In the genomic region with DNA sequence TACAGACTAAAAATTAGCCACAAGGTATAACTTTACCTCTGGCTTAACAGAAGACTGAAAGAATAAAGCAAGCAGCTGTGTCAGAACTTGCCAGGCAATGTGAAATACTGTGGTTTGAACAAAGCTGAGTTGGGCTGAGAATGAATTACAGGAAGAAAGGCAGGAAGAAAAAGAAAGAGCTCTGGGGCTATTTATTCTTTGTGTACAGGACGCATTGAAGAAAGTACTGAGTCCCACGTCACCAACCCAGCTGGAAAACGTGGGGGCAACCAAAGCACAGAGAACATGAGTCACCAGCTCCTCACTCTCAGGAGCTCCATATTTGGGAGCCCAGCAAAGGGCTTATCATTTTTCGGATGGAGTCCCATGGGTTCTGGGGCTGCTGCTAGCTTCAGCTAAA, we compare ENCODE assay signal across 8 cellular contexts.
DNase-seq lines count a peak whose midpoint lies in the region; TF ChIP-seq lines count a peak whose summit lies in the region.

No MANE protein-coding gene starts in this region.

- intact Hi-C loops in activated CD4-positive, alpha-beta memory T cell treated with anti-CD3 and anti-CD28 coated beads for 36 hours (cut with micrococcal nuclease): loop anchor here (1.0 to 5.0 kb wide), 6 partner anchors 10 to 182 kb away; no protein-coding TSS in a partner anchor

- peak overlapping the region; percentile 43 for H3K4me3 Mint-ChIP-seq in activated CD4-positive, alpha-beta memory T cell treated with anti-CD3 and anti-CD28 coated beads for 36 hours

- H3K4me1 ChIP-seq in HAP-1: peaks cover 14% of the 10 kb centered on the region

- H3K9me3 Mint-ChIP-seq in activated CD4-positive, alpha-beta memory T cell treated with anti-CD3 and anti-CD28 coated beads for 36 hours: no peaks in the 10 kb centered on the region

- no peak for TF ChIP-seq CTCF in RWPE1 (conservative IDR thresholded peaks at IDR 0.05; ENCODE audit: low read depth)

- in situ Hi-C loops in HAP-1 (cut with MboI; ENCODE audit: low sequenced_read_pairs): no loop called here

- H3K27me3 Mint-ChIP-seq in activated CD4-positive, alpha-beta memory T cell treated with anti-CD3 and anti-CD28 coated beads for 36 hours: no peaks in the 10 kb centered on the region

- H3K4me1 Mint-ChIP-seq in activated CD4-positive, alpha-beta memory T cell treated with anti-CD3 and anti-CD28 coated beads for 36 hours (ENCODE audit: low read depth): peaks cover 79% of the 10 kb centered on the region

- CTCF ChIA-PET in activated CD4-positive, alpha-beta memory T cell treated with anti-CD3 and anti-CD28 coated beads for 36 hours (lab: Charles Lee): interaction anchor here (0.5 to 1.6 kb wide), 18 partner anchors 8 to 210 kb away, joined by 3 to 9 read pairs (median 4); a partner anchor contains a TSS
- CTCF ChIA-PET in RWPE1 (lab: Yijun Ruan, JAX): no interaction called here

- POLR2A ChIA-PET in activated CD4-positive, alpha-beta memory T cell treated with anti-CD3 and anti-CD28 coated beads for 36 hours (lab: Charles Lee): interaction anchor here (0.7 to 2.6 kb wide), 14 partner anchors 8 to 131 kb away, joined by 3 to 20 read pairs (median 5); no protein-coding TSS in a partner anchor
- POLR2A ChIA-PET in RWPE1 (lab: Yijun Ruan, JAX; ENCODE audit: low non-redundant PET): no interaction called here

- no peaks in the 10 kb centered on the region for H3K36me3 ChIP-seq in HAP-1 (replicated peaks)

- no peak overlapping the region for H3K27ac ChIP-seq in RWPE1

- H3K9me3 ChIP-seq in HAP-1: no peaks in the 10 kb centered on the region

- no peaks in the 10 kb centered on the region for H3K27me3 ChIP-seq in HAP-1 (ENCODE audit: low read depth)

- H3K4me3 ChIP-seq in HAP-1: no peak overlapping the region

- peaks cover 34% of the 10 kb centered on the region for H3K36me3 Mint-ChIP-seq in activated CD4-positive, alpha-beta memory T cell treated with anti-CD3 and anti-CD28 coated beads for 36 hours

- DNase-seq in HAP-1 (ENCODE audit: low spot score in 2 of 2): peak; percentile 20 to 32
- peak; percentile 89 for DNase-seq in activated CD4-positive, alpha-beta memory T cell treated with anti-CD3 and anti-CD28 coated beads for 36 hours
- DNase-seq in effector CD4-positive, alpha-beta T cell: peak; percentile 24
- peak; percentile 65 for DNase-seq in renal cortical epithelial cell (ENCODE audit: low read depth)
- DNase-seq in NCI-H1092 treated with DMSO at 0.1 percent for 48 hours (lab: John Stamatoyannopoulos, UW): no peak
- DNase-seq in foreskin melanocyte: no peak
- DNase-seq in HUDEP-2 (lab: John Stamatoyannopoulos, UW; ENCODE audit: unreplicated experiment in 76 of 76): no peak
- DNase-seq in RWPE1 (ENCODE audit: low spot score): no peak

- peak overlapping the region; percentile 93 for H3K27ac Mint-ChIP-seq in activated CD4-positive, alpha-beta memory T cell treated with anti-CD3 and anti-CD28 coated beads for 36 hours

Comparison
In these comparisons a context has a peak if more than half of its experiments do, and no peak if none do; other contexts are left out.
1. DNase-seq: peak in HAP-1 (2 of 2), activated CD4-positive, alpha-beta memory T cell treated with anti-CD3 and anti-CD28 coated beads for 36 hours (single experiment), effector CD4-positive, alpha-beta T cell (single experiment) and renal cortical epithelial cell (single experiment); none in NCI-H1092 treated with DMSO at 0.1 percent for 48 hours (single experiment), foreskin melanocyte (single experiment), HUDEP-2 (0 of 76) and RWPE1 (single experiment).